In genomic region chr11:129722529-129722928, GRCh38 we compare ENCODE assay signal across 21 cellular contexts.
"Had no signal": no experiment of that assay in that cellular context is flagged by ENCODE, and none has a peak within 500 bp of the region (broad histone marks: within the 10 kb centered on the region; RNA-seq: fewer than 3 reads in every experiment).

No MANE protein-coding gene starts in this region.

- DNase-seq: colonic mucosa; dermis blood vessel endothelial cell; erythroblast; foreskin keratinocyte; left colon; left ventricle myocardium superior; mesenchymal stem cell; natural killer cell; nucleus accumbens; ovary; right cardiac atrium; small intestine; stimulated activated CD4-positive, alpha-beta T cell treated with anti-CD3 and anti-CD28 coated beads, Interleukin-12 subunit alpha, Interleukin-12 subunit beta, amount 100 ng/mL, for 4 hours; stomach; substantia nigra; transverse colon had no signal

- H3K36me3 Mint-ChIP-seq: natural killer cell had no signal

- H3K4me3 Mint-ChIP-seq: natural killer cell, neural crest cell had no signal

- H3K9me3 Mint-ChIP-seq: natural killer cell, neural crest cell had no signal

- ATAC-seq: foreskin keratinocyte, left colon, left ventricle myocardium superior, natural killer cell had no signal

- H3K27me3 ChIP-seq: colonic mucosa, hepatocyte, ovary, transverse colon had no signal

- H3K4me3 ChIP-seq: colonic mucosa, hepatocyte, lung, ovary, stomach, thoracic aorta, transverse colon had no signal

- H3K36me3 ChIP-seq: colonic mucosa, ovary, stomach, thoracic aorta, transverse colon had no signal

- H3K4me1 ChIP-seq: colonic mucosa, foreskin keratinocyte, stomach, transverse colon had no signal

- H3K27ac ChIP-seq: colonic mucosa, foreskin keratinocyte, hepatocyte, ovary, stomach, thoracic aorta, transverse colon had no signal

- H3K27ac Mint-ChIP-seq: natural killer cell, progenitor cell of endocrine pancreas had no signal

- H3K9me3 ChIP-seq: colonic mucosa, ovary, stomach, thoracic aorta, transverse colon had no signal

- H3K4me1 Mint-ChIP-seq: natural killer cell, neural crest cell had no signal
